17 cellular contexts compared by ENCODE assay signal in genomic region chr11:116882386-116882785, GRCh38. TPM values are rescaled to one million over a fixed set of nuclear protein-coding genes. Genes with fewer than 3 reads are reported as not detected.
DNase-seq lines count a peak whose midpoint lies in the region; FAIRE-seq and TF ChIP-seq lines count a peak whose summit lies in the region.
"Had no signal": no experiment of that assay in that cellular context is flagged by ENCODE, and none has a peak within 500 bp of the region (broad histone marks: within the 10 kb centered on the region; RNA-seq: fewer than 3 reads in every experiment).

No MANE protein-coding gene starts in this region.

- no peak overlapping the region for H3K14ac ChIP-seq in neuronal stem cell (ENCODE audit: low read length)

- no peaks in the 10 kb centered on the region for H3K9me3 ChIP-seq in neuronal stem cell (replicated peaks in 1 of 2; ENCODE audit: control insufficient read depth in 2 of 2, insufficient read depth in 1 of 2, low read depth in 1 of 2, low read length in 2 of 2)
- H3K9me3 ChIP-seq: SJCRH30, suprapubic skin had no signal

- H3K79me1 ChIP-seq in neuronal stem cell (ENCODE audit: low read depth, low read length): no peaks in the 10 kb centered on the region

- no peak overlapping the region for H3K9ac ChIP-seq in neuronal stem cell (ENCODE audit: low read depth, low read length, poor library complexity)

- H2BK5ac ChIP-seq in neuronal stem cell (ENCODE audit: low read length): no peak overlapping the region

- H3K36me3 ChIP-seq in BJ (ENCODE audit: control insufficient read depth, insufficient read depth, low read length) (no peaks in the 10 kb centered on the region), neuronal stem cell (replicated peaks in 1 of 2; ENCODE audit: control insufficient read depth in 2 of 2, insufficient read depth in 2 of 2, low read length in 2 of 2) (peaks cover 0 to 4% of the 10 kb centered on the region in 2 donors)
- H3K36me3 ChIP-seq: SJCRH30, suprapubic skin had no signal

- no peak overlapping the region for H3K18ac ChIP-seq in neuronal stem cell (ENCODE audit: low read length)

- TF ChIP-seq CTCF in BJ (IDR thresholded peaks at IDR 0.05; ENCODE audit: insufficient read depth, low read depth, low read length) (no peak), astrocyte of the cerebellum (IDR thresholded peaks at IDR 0.05; ENCODE audit: low read depth, low read length, missing control alignments) (no peak)

- no peak overlapping the region for H2AK5ac ChIP-seq in neuronal stem cell (ENCODE audit: low read depth, low read length)

- H3K36me3 Mint-ChIP-seq in immature natural killer cell: peaks cover 0 to 4% (median 0%) of the 10 kb centered on the region in 3 donors

- POLR2A ChIA-PET in BJ (lab: Charles Lee): no interaction called here

- H3K27me3 Mint-ChIP-seq in immature natural killer cell (ENCODE audit: low read depth in 3 of 3): peaks cover 0 to 4% (median 0%) of the 10 kb centered on the region in 3 donors
- H3K27me3 Mint-ChIP-seq: activated naive CD4-positive, alpha-beta T cell treated with anti-CD3 and anti-CD28 coated beads, Interleukin-2, amount 50 U/mL, for 24 hours had no signal

- H2BK15ac ChIP-seq in neuronal stem cell (ENCODE audit: low read length): no peak overlapping the region

- no peaks in the 10 kb centered on the region for H3K27me3 ChIP-seq in BJ (ENCODE audit: control insufficient read depth, insufficient read depth, low read length)
- no peaks in the 10 kb centered on the region for H3K27me3 ChIP-seq in neuronal stem cell (ENCODE audit: control insufficient read depth in 3 of 3, insufficient read depth in 3 of 3, low read depth in 1 of 3, low read length in 3 of 3)
- H3K27me3 ChIP-seq: SJCRH30, suprapubic skin had no signal

- H3K27ac Mint-ChIP-seq in immature natural killer cell: peak overlapping the region in 3 of 6 donors; percentile 47 to 76 (median 48)
- H3K27ac Mint-ChIP-seq: activated naive CD4-positive, alpha-beta T cell treated with anti-CD3 and anti-CD28 coated beads, Interleukin-2, amount 50 U/mL, for 24 hours had no signal

- no peak overlapping the region for H2AFZ ChIP-seq in neuronal stem cell (ENCODE audit: low read length)

- DNase-seq in BJ (ENCODE audit: low read depth) (peak; percentile 77), GM12892 (ENCODE audit: insufficient read length) (no peak), astrocyte of the cerebellum (ENCODE audit: low read depth) (peak; percentile 45), iris pigment epithelial cell (ENCODE audit: low read depth) (peak; percentile 83), NCI-H526 (lab: John Stamatoyannopoulos, UW) (no peak), neuronal stem cell (ENCODE audit: low spot score) (no peak), immature natural killer cell (no peak)
- DNase-seq: activated CD4-positive, alpha-beta T cell treated with anti-CD3 and anti-CD28 coated beads, Interleukin-2, amount 50 U/mL, for 1 hour; DMS153; NCI-H1436 treated with DMSO at 0.1 percent for 48 hours; NCI-H82; SJCRH30 had no signal

- peak; percentile 14 for FAIRE-seq in GM12892 (lab: Jason Lieb, UNC)
- FAIRE-seq: GM12878, H54, HepG2 had no signal

- no peak overlapping the region for H3K27ac ChIP-seq in neuronal stem cell (replicated peaks; ENCODE audit: low read length)
- H3K27ac ChIP-seq: SJCRH30, suprapubic skin had no signal

- no peak overlapping the region for H3K4ac ChIP-seq in neuronal stem cell (ENCODE audit: low read length)

- peaks cover 2 to 6% of the 10 kb centered on the region in 2 donors for H3K4me1 Mint-ChIP-seq in immature natural killer cell

- TF ChIP-seq POLR2A in GM12892 (IDR thresholded peaks at IDR 0.05; ENCODE audit: low read depth, low read length): no peak

- no peak overlapping the region for H3K23ac ChIP-seq in neuronal stem cell (ENCODE audit: low read depth, low read length, poor library complexity)

- H2BK12ac ChIP-seq in neuronal stem cell (ENCODE audit: low read length): no peak overlapping the region

- no peaks in the 10 kb centered on the region for H3K9me3 Mint-ChIP-seq in immature natural killer cell
- H3K9me3 Mint-ChIP-seq: activated naive CD4-positive, alpha-beta T cell treated with anti-CD3 and anti-CD28 coated beads, Interleukin-2, amount 50 U/mL, for 24 hours had no signal

- no peak overlapping the region for H3K4me2 ChIP-seq in neuronal stem cell (ENCODE audit: insufficient read depth, low read length, poor library complexity, severe bottlenecking)

- H2BK120ac ChIP-seq in neuronal stem cell (ENCODE audit: low read depth, low read length): no peak overlapping the region

- CTCF ChIA-PET in BJ (lab: Yijun Ruan, JAX): interaction anchor here (1.1 to 4.7 kb wide), 4 partner anchors 76 to 224 kb away, joined by 3 to 71 read pairs (median 7); partner anchors contain the start of genes APOA5 and SIK3

- no peak overlapping the region for H4K91ac ChIP-seq in neuronal stem cell (ENCODE audit: low read depth, low read length, poor library complexity)

- no peak overlapping the region for H4K8ac ChIP-seq in neuronal stem cell (ENCODE audit: low read depth, low read length)

- H3K4me1 ChIP-seq in neuronal stem cell (ENCODE audit: control insufficient read depth in 2 of 2, insufficient read depth in 1 of 2, low read depth in 1 of 2, low read length in 2 of 2): no peaks in the 10 kb centered on the region
- H3K4me1 ChIP-seq: SJCRH30, suprapubic skin had no signal

- no peak overlapping the region for H3K4me3 ChIP-seq in BJ (ENCODE audit: low read depth, low read length)
- H3K4me3 ChIP-seq in astrocyte of the cerebellum (ENCODE audit: low read depth, low read length): no peak overlapping the region
- H3K4me3 ChIP-seq in neuronal stem cell (ENCODE audit: low read length in 2 of 2): no peak overlapping the region
- H3K4me3 ChIP-seq: GM12878, SJCRH30, suprapubic skin had no signal

- in situ Hi-C loops in astrocyte of the cerebellum (cut with HindIII; ENCODE audit: low sequenced_read_pairs): loop anchor here (25.0 kb wide), 1 partner anchor 205 kb away; the partner anchor contains the start of gene SIK3

- no peak overlapping the region for H3K4me3 Mint-ChIP-seq in immature natural killer cell
- H3K4me3 Mint-ChIP-seq: activated naive CD4-positive, alpha-beta T cell treated with anti-CD3 and anti-CD28 coated beads, Interleukin-2, amount 50 U/mL, for 24 hours had no signal

RNA-seq across cellular contexts. Expression of gene APOA1, which starts 45.0 kb away (rescaled TPM):
- polyA plus RNA-seq in BJ (2011; rRNA removed) (not detected in 2 replicates), immature natural killer cell (under 1 TPM in 2 of 3 donors, not detected in 1; 0.42 to 0.53 TPM)
- not detected in 2 replicates for polyA minus RNA-seq in BJ (2011; rRNA and poly(A)+ RNA removed)
- not detected for polyA plus RNA-seq in GM12892 (2012; ENCODE audit: missing spikeins)
- 0.29 TPM for polyA plus RNA-seq in neuronal stem cell (2013, experiment 1 of 2)
- polyA plus RNA-seq in neuronal stem cell (2013, experiment 2 of 2): 0.46 TPM

RNA-seq across cellular contexts. Expression of gene APOC3, which starts 52.7 kb away (rescaled TPM):
- polyA plus RNA-seq in BJ (2011; rRNA removed) (not detected in 2 replicates), immature natural killer cell (not detected)
- polyA minus RNA-seq in BJ (2011; rRNA and poly(A)+ RNA removed): not detected in 2 replicates
- not detected for polyA plus RNA-seq in GM12892 (2012; ENCODE audit: missing spikeins)
- polyA plus RNA-seq in neuronal stem cell (2013, experiment 1 of 2): not detected
- not detected for polyA plus RNA-seq in neuronal stem cell (2013, experiment 2 of 2)
- polyA plus RNA-seq: GM12878 had no signal

RNA-seq across cellular contexts. Expression of gene APOA4, which starts 59.3 kb away (rescaled TPM):
- polyA plus RNA-seq in BJ (2011; rRNA removed) (not detected in 2 replicates), immature natural killer cell (not detected)
- polyA minus RNA-seq in BJ (2011; rRNA and poly(A)+ RNA removed): not detected in 2 replicates
- polyA plus RNA-seq in GM12892 (2012; ENCODE audit: missing spikeins): not detected
- polyA plus RNA-seq in neuronal stem cell (2013, experiment 1 of 2): not detected
- not detected for polyA plus RNA-seq in neuronal stem cell (2013, experiment 2 of 2)
- polyA plus RNA-seq: GM12878 had no signal

Comparison
In these comparisons a context has a peak if more than half of its experiments do, and no peak if none do; other contexts are left out.
1. DNase-seq: peak in BJ (single experiment), astrocyte of the cerebellum (single experiment) and iris pigment epithelial cell (single experiment); none in GM12892 (single experiment), NCI-H526 (0 of 2), neuronal stem cell (single experiment) and immature natural killer cell (0 of 3).